25 cellular contexts compared by ENCODE assay signal in the genomic region with DNA sequence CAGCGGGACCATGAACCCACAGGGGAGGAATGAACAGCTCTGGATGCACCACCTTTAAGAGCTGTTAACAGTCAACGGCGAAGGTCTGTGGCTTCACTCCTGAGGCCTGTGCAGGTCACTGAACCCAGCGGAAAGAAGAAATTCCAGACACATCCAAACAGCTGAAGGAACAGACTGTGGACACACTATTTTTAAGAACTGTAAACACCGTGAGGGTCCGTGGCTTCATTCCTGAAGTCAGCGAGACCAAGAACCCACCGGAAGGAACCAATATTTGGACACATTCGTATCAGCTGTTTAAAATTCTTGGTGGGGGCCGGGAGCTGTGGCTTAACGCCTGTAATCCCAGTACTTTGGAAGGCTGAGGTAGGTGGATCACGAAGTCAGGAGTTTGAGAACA. TPM values are rescaled to one million over a fixed set of nuclear protein-coding genes. Genes with fewer than 3 reads are reported as not detected.
"Had no signal": no experiment of that assay in that cellular context is flagged by ENCODE, and none has a peak within 500 bp of the region (broad histone marks: within the 10 kb centered on the region; RNA-seq: fewer than 3 reads in every experiment).

No MANE protein-coding gene starts in this region.

- H3K9me3 ChIP-seq: esophagus squamous epithelium, gastrocnemius medialis, heart right ventricle, left lung, lower lobe of right lung, mucosa of descending colon had no signal

- DNase-seq: dermis blood vessel endothelial cell; dorsolateral prefrontal cortex; effector CD4-positive, alpha-beta T cell; effector memory CD4-positive, alpha-beta T cell; esophagus squamous epithelium; foreskin fibroblast; foreskin melanocyte; gastrocnemius medialis; glutamatergic neuron; head of caudate nucleus; heart right ventricle; hippocampal formation; left cardiac atrium; left lung; left ventricle myocardium superior; lower lobe of right lung; mesenchymal stem cell; mucosa of descending colon had no signal

- H3K36me3 ChIP-seq: gastrocnemius medialis had no signal

- H3K27ac ChIP-seq: coronary artery, dorsolateral prefrontal cortex, epithelial cell of prostate, esophagus squamous epithelium, gastrocnemius medialis, heart right ventricle, left lung, lower lobe of right lung had no signal

- H3K27me3 ChIP-seq: dorsolateral prefrontal cortex, esophagus squamous epithelium, gastrocnemius medialis, heart right ventricle, left lung had no signal

- H3K4me3 ChIP-seq: coronary artery, dorsolateral prefrontal cortex, esophagus squamous epithelium, gastrocnemius medialis, heart right ventricle, left lung, lower lobe of right lung, mucosa of descending colon had no signal

- H3K4me3 Mint-ChIP-seq: mesothelial cell of epicardium had no signal

- H3K9me3 Mint-ChIP-seq: mesothelial cell of epicardium had no signal

- ATAC-seq: esophagus mucosa, gastrocnemius medialis, heart right ventricle, left cardiac atrium, left lung, left ventricle myocardium superior, lower lobe of right lung, mucosa of descending colon had no signal

- H3K27ac Mint-ChIP-seq: mesothelial cell of epicardium had no signal

RNA-seq across cellular contexts. Expression of a gene that starts 47.8 kb away (rescaled TPM):
- total RNA-seq: dermis blood vessel endothelial cell, esophagus squamous epithelium, left cardiac atrium, left ventricle myocardium superior, lower leg skin, lung microvascular endothelial cell had no signal
- polyA plus RNA-seq: keratinocyte had no signal
